In genomic region chr19:390386-391198, GRCh38 we compare ENCODE assay signal across 20 cellular contexts. TPM values are rescaled to one million over a fixed set of nuclear protein-coding genes. Genes with fewer than 3 reads are reported as not detected.
"Had no signal": no experiment of that assay in that cellular context is flagged by ENCODE, and none has a peak within 500 bp of the region (broad histone marks: within the 10 kb centered on the region; RNA-seq: fewer than 3 reads in every experiment).

No MANE protein-coding gene starts in this region.

- ATAC-seq: mucosa of descending colon had no signal

- H3K27me3 ChIP-seq: upper lobe of left lung had no signal

- H3K4me3 ChIP-seq: esophagus muscularis mucosa, mucosa of descending colon, upper lobe of left lung had no signal

- H3K9me3 ChIP-seq: esophagus muscularis mucosa had no signal

- H3K4me1 ChIP-seq: esophagus muscularis mucosa, upper lobe of left lung had no signal

- H3K27ac ChIP-seq: esophagus muscularis mucosa, upper lobe of left lung had no signal

- H3K36me3 ChIP-seq: esophagus muscularis mucosa, upper lobe of left lung had no signal

- DNase-seq: activated CD4-positive, alpha-beta T cell treated with anti-CD3 and anti-CD28 coated beads, Interleukin-2, amount 50 U/mL, for 48 hours; activated CD8-positive, alpha-beta memory T cell treated with anti-CD3 and anti-CD28 coated beads, Interleukin-2, amount 50 U/mL, for 48 hours; activated gamma-delta T cell treated with Interleukin-2 at 50 U/mL for 16 hours; activated T-cell treated with anti-CD3 and anti-CD28 coated beads, Interleukin-2, amount 50 U/mL, for 48 hours; central memory CD4-positive, alpha-beta T cell; effector memory CD4-positive, alpha-beta T cell; glutamatergic neuron; hypothalamus; mesenchymal stem cell; nephron progenitor cell; occipital lobe; retina; stimulated activated CD4-positive, alpha-beta T cell treated with anti-CD3 and anti-CD28 coated beads, Interleukin-4, amount 100 ng/mL, for 4 hours; stimulated activated naive CD8-positive, alpha-beta T cell treated with anti-CD3 and anti-CD28 coated beads, Interleukin-15, Interleukin-2, amounts not matched to agents 100 U/mL and 50 U/mL, for 24 hours; T-helper 9 cell had no signal

RNA-seq across cellular contexts. Expression of gene C2CD4C, which starts 18.4 kb away (rescaled TPM):
- total RNA-seq: activated CD8-positive, alpha-beta memory T cell treated with anti-CD3 and anti-CD28 coated beads for 36 hours; T-helper 1 cell treated with Interleukin-12 subunit alpha and Interleukin-12 subunit beta and Interleukin-4 antibody, amounts not matched to agents 30 ng/mL and 1 ng/mL, for 36 hours had no signal
